ENCODE assay signal across 1 cellular context in genomic region chr7:47266131-47266706, GRCh38.
TF ChIP-seq lines count a peak whose summit lies in the region.

No MANE protein-coding gene starts in this region.

TF ChIP-seq in HepG2, 621 proteins besides CTCF, POLR2A, EP300 and RAD21 (continued from another document and continues in another):
- TF ChIP-seq ZNF142 (CRISPR knock-in tag; IDR thresholded peaks at IDR 0.05) (no peak), ELF4 (CRISPR knock-in tag; IDR thresholded peaks at IDR 0.05; ENCODE audit: borderline replicate concordance) (no peak), MIER2 (CRISPR knock-in tag; IDR thresholded peaks at IDR 0.05) (no peak), IKZF1 (IDR thresholded peaks at IDR 0.05) (no peak), TOE1 (CRISPR knock-in tag; IDR thresholded peaks at IDR 0.05) (0 out of 2 replicates have a peak, but pooled peaks have one; percentile 81), ZNF639 (CRISPR knock-in tag; conservative IDR thresholded peaks at IDR 0.05) (no peak), DPF2 (CRISPR knock-in tag; IDR thresholded peaks at IDR 0.05; ENCODE audit: borderline replicate concordance, low read depth) (no peak), POLR2AphosphoS2 (IDR thresholded peaks at IDR 0.05; ENCODE audit: low read depth, low read length) (no peak), HNF4A (CRISPR knock-in tag; IDR thresholded peaks at IDR 0.05) (peak; percentile 53), PBX3 (CRISPR knock-in tag; IDR thresholded peaks at IDR 0.05; ENCODE audit: borderline replicate concordance) (no peak), FOXJ3 (CRISPR knock-in tag; IDR thresholded peaks at IDR 0.05; ENCODE audit: borderline replicate concordance) (no peak), SAP130 (CRISPR knock-in tag; IDR thresholded peaks at IDR 0.05; ENCODE audit: low read depth) (no peak; the same call in 1 of the 2 replicates), KLF13 (CRISPR knock-in tag; IDR thresholded peaks at IDR 0.05) (no peak), ZMAT3 (CRISPR knock-in tag; conservative IDR thresholded peaks at IDR 0.05) (no peak), ZFX (CRISPR knock-in tag; IDR thresholded peaks at IDR 0.05; ENCODE audit: low read depth) (peak; percentile 32; the same call in 1 of the 2 replicates), SUZ12 (IDR thresholded peaks at IDR 0.05; ENCODE audit: low read depth, low read length) (no peak), PHB2 (IDR thresholded peaks at IDR 0.05; ENCODE audit: partially characterized antibody) (no peak), GATA4 (IDR thresholded peaks at IDR 0.05; ENCODE audit: borderline replicate concordance, low read depth) (no peak), ZNF720 (CRISPR knock-in tag; IDR thresholded peaks at IDR 0.05) (no peak), ELK4 (CRISPR knock-in tag; IDR thresholded peaks at IDR 0.05; ENCODE audit: borderline replicate concordance) (no peak), ZNF260 (CRISPR knock-in tag; IDR thresholded peaks at IDR 0.05; ENCODE audit: borderline replicate concordance, low read depth) (no peak), RARA (CRISPR knock-in tag; IDR thresholded peaks at IDR 0.05) (0 out of 2 replicates have a peak, but pooled peaks have one; percentile 11), ISL2 (CRISPR knock-in tag; IDR thresholded peaks at IDR 0.05) (no peak), REXO4 (CRISPR knock-in tag; IDR thresholded peaks at IDR 0.05; ENCODE audit: borderline replicate concordance) (no peak), KLF6 (CRISPR knock-in tag; IDR thresholded peaks at IDR 0.05) (no peak), SRF (IDR thresholded peaks at IDR 0.05; ENCODE audit: low read depth, low read length) (no peak), ARHGAP35 (CRISPR knock-in tag; IDR thresholded peaks at IDR 0.05; ENCODE audit: borderline replicate concordance) (no peak), SP1 (IDR thresholded peaks at IDR 0.05) (no peak), SP1 (CRISPR knock-in tag; IDR thresholded peaks at IDR 0.05) (no peak), KAT7 (CRISPR knock-in tag; IDR thresholded peaks at IDR 0.05; ENCODE audit: borderline replicate concordance) (no peak), ZNF7 (CRISPR knock-in tag; IDR thresholded peaks at IDR 0.05) (no peak), MAX (IDR thresholded peaks at IDR 0.05) (0 out of 2 replicates have a peak, but pooled peaks have one; percentile 15), DMAP1 (CRISPR knock-in tag; IDR thresholded peaks at IDR 0.05) (no peak), CREM (IDR thresholded peaks at IDR 0.05) (no peak), CREM (CRISPR knock-in tag; IDR thresholded peaks at IDR 0.05) (no peak), ZNF546 (CRISPR knock-in tag; conservative IDR thresholded peaks at IDR 0.05) (no peak), TBX2 (CRISPR knock-in tag; IDR thresholded peaks at IDR 0.05; ENCODE audit: borderline replicate concordance) (no peak), GPN1 (CRISPR knock-in tag; IDR thresholded peaks at IDR 0.05; ENCODE audit: borderline replicate concordance) (no peak)
- TF ChIP-seq, protein P1, sequence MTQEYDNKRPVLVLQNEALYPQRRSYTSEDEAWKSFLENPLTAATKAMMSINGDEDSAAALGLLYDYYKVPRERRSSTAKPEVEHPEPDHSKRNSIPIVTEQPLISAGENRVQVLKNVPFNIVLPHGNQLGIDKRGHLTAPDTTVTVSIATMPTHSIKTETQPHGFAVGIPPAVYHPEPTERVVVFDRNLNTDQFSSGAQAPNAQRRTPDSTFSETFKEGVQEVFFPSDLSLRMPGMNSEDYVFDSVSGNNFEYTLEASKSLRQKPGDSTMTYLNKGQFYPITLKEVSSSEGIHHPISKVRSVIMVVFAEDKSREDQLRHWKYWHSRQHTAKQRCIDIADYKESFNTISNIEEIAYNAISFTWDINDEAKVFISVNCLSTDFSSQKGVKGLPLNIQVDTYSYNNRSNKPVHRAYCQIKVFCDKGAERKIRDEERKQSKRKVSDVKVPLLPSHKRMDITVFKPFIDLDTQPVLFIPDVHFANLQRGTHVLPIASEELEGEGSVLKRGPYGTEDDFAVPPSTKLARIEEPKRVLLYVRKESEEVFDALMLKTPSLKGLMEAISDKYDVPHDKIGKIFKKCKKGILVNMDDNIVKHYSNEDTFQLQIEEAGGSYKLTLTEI (CRISPR knock-in tag; conservative IDR thresholded peaks at IDR 0.05), result no peak
- TF ChIP-seq, protein P2, sequence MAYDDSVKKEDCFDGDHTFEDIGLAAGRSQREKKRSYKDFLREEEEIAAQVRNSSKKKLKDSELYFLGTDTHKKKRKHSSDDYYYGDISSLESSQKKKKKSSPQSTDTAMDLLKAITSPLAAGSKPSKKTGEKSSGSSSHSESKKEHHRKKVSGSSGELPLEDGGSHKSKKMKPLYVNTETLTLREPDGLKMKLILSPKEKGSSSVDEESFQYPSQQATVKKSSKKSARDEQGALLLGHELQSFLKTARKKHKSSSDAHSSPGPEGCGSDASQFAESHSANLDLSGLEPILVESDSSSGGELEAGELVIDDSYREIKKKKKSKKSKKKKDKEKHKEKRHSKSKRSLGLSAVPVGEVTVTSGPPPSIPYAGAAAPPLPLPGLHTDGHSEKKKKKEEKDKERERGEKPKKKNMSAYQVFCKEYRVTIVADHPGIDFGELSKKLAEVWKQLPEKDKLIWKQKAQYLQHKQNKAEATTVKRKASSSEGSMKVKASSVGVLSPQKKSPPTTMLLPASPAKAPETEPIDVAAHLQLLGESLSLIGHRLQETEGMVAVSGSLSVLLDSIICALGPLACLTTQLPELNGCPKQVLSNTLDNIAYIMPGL (CRISPR knock-in tag; IDR thresholded peaks at IDR 0.05; ENCODE audit: borderline replicate concordance in 1 of 2, low read depth in 1 of 2), result no peak
- TF ChIP-seq, protein P3, sequence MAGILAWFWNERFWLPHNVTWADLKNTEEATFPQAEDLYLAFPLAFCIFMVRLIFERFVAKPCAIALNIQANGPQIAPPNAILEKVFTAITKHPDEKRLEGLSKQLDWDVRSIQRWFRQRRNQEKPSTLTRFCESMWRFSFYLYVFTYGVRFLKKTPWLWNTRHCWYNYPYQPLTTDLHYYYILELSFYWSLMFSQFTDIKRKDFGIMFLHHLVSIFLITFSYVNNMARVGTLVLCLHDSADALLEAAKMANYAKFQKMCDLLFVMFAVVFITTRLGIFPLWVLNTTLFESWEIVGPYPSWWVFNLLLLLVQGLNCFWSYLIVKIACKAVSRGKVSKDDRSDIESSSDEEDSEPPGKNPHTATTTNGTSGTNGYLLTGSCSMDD (CRISPR knock-in tag; IDR thresholded peaks at IDR 0.05), result no peak
- TF ChIP-seq, protein P4, sequence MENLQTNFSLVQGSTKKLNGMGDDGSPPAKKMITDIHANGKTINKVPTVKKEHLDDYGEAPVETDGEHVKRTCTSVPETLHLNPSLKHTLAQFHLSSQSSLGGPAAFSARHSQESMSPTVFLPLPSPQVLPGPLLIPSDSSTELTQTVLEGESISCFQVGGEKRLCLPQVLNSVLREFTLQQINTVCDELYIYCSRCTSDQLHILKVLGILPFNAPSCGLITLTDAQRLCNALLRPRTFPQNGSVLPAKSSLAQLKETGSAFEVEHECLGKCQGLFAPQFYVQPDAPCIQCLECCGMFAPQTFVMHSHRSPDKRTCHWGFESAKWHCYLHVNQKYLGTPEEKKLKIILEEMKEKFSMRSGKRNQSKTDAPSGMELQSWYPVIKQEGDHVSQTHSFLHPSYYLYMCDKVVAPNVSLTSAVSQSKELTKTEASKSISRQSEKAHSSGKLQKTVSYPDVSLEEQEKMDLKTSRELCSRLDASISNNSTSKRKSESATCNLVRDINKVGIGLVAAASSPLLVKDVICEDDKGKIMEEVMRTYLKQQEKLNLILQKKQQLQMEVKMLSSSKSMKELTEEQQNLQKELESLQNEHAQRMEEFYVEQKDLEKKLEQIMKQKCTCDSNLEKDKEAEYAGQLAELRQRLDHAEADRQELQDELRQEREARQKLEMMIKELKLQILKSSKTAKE (CRISPR knock-in tag; IDR thresholded peaks at IDR 0.05; ENCODE audit: borderline replicate concordance), result no peak
- TF ChIP-seq, protein P5, sequence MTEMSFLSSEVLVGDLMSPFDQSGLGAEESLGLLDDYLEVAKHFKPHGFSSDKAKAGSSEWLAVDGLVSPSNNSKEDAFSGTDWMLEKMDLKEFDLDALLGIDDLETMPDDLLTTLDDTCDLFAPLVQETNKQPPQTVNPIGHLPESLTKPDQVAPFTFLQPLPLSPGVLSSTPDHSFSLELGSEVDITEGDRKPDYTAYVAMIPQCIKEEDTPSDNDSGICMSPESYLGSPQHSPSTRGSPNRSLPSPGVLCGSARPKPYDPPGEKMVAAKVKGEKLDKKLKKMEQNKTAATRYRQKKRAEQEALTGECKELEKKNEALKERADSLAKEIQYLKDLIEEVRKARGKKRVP (CRISPR knock-in tag; IDR thresholded peaks at IDR 0.05), result no peak
